In genomic region chr12:48235796-48236333, GRCh38 we compare ENCODE assay signal across 31 cellular contexts. TPM values are rescaled to one million over a fixed set of nuclear protein-coding genes. Genes with fewer than 3 reads are reported as not detected.
"Had no signal": no experiment of that assay in that cellular context is flagged by ENCODE, and none has a peak within 500 bp of the region (broad histone marks: within the 10 kb centered on the region; RNA-seq: fewer than 3 reads in every experiment).

No MANE protein-coding gene starts in this region.

- H3K27ac ChIP-seq: neutrophil, pancreas, prostate gland, skin epidermis, stomach, tibial artery, transverse colon, upper lobe of right lung, vagina had no signal

- DNase-seq: naive thymus-derived CD4-positive, alpha-beta T cell; natural killer cell; nucleus accumbens; pancreas; retina; right cardiac atrium; stimulated activated CD4-positive, alpha-beta T cell treated with anti-CD3 and anti-CD28 coated beads, Interleukin-15, amount 100 ng/mL, for 24 hours; stimulated activated CD4-positive, alpha-beta T cell treated with anti-CD3 and anti-CD28 coated beads, Interleukin-2, amount 100 ng/mL, for 24 hours; stimulated activated CD4-positive, alpha-beta T cell treated with anti-CD3 and anti-CD28 coated beads, Interleukin-2, amount 100 ng/mL, for 48 hours; stimulated activated CD4-positive, alpha-beta T cell treated with anti-CD3 and anti-CD28 coated beads, Interleukin-4, amount 100 ng/mL, for 24 hours; stimulated activated naive B cell treated with anti-CD40 and anti-IgM and Interleukin-4, amounts not matched to agents 10 μg/mL and 1 μg/mL and 100 μg/mL, for 72 hours; stimulated activated naive CD4-positive, alpha-beta T cell treated with Interleukin-2 at 50 U/mL for 16 hours; stomach; tibial artery; transverse colon; upper lobe of right lung had no signal

- H3K36me3 ChIP-seq: neutrophil, pancreas, prostate gland, stomach, tibial artery, transverse colon, upper lobe of right lung, vagina had no signal

- H3K4me3 ChIP-seq: pancreas, prostate gland, skin epidermis, stomach, tibial artery, transverse colon, upper lobe of right lung, vagina had no signal

- ATAC-seq: naive thymus-derived CD4-positive, alpha-beta T cell; natural killer cell; pancreas; right cardiac atrium; sciatic nerve; stimulated activated effector memory CD8-positive, alpha-beta T cell treated with anti-CD3 and anti-CD28 coated beads, Interleukin-12 subunit alpha, Interleukin-12 subunit beta, amount 100 ng/mL, for 72 hours; stimulated activated naive B cell treated with anti-CD40 and anti-IgM and Interleukin-4, amounts not matched to agents 10 μg/mL and 1 μg/mL and 100 μg/mL, for 72 hours; upper lobe of right lung had no signal

- H3K9me3 ChIP-seq: neutrophil, pancreas, prostate gland, tibial artery, transverse colon, upper lobe of right lung, vagina had no signal

- H3K4me1 ChIP-seq: pancreas, prostate gland, stomach, tibial artery, transverse colon, upper lobe of right lung, vagina had no signal

- H3K27me3 ChIP-seq: neutrophil, pancreas, stomach, tibial artery, transverse colon, upper lobe of right lung, vagina had no signal

- FAIRE-seq: pancreas had no signal

RNA-seq across cellular contexts. Expression of gene OR10AD1, which starts 32.8 kb away (rescaled TPM):
- total RNA-seq: naive thymus-derived CD4-positive, alpha-beta T cell; natural killer cell; omental fat pad; osteocyte; pancreas; posterior vena cava; prostate gland; pulmonary artery endothelial cell; right cardiac atrium; sciatic nerve; stomach; subcutaneous adipose tissue; temporal lobe; transverse colon; upper lobe of right lung; urinary bladder; vagina had no signal
- polyA plus RNA-seq: naive thymus-derived CD4-positive, alpha-beta T cell; neural cell; pancreas; right cardiac atrium; stomach; thymus; urinary bladder had no signal
